29 cellular contexts compared by ENCODE assay signal in genomic region chr15:29262738-29263137, GRCh38.
"Had no signal": no experiment of that assay in that cellular context is flagged by ENCODE, and none has a peak within 500 bp of the region (broad histone marks: within the 10 kb centered on the region; RNA-seq: fewer than 3 reads in every experiment).

No MANE protein-coding gene starts in this region.

- H3K4me3 Mint-ChIP-seq: activated CD4-positive, alpha-beta memory T cell treated with anti-CD3 and anti-CD28 coated beads, Interleukin-2, amount 10 ng/mL, durations not matched to agents 7 days and 5 days; activated CD4-positive, alpha-beta T cell treated with anti-CD3 and anti-CD28 coated beads, Interleukin-2, amount 10 ng/mL, durations not matched to agents 7 days and 5 days; activated naive CD4-positive, alpha-beta T cell treated with anti-CD3 and anti-CD28 coated beads, Interleukin-2, amount 10 ng/mL, durations not matched to agents 7 days and 5 days; activated naive CD8-positive, alpha-beta T cell treated with anti-CD3 and anti-CD28 coated beads, Interleukin-2, amount 10 ng/mL, durations not matched to agents 7 days and 5 days; activated T-cell treated with anti-CD3 and anti-CD28 coated beads, Interleukin-2, amount 50 U/mL, for 24 hours; activated T-cell treated with anti-CD3 and anti-CD28 coated beads, Interleukin-2, amount 50 U/mL, for 72 hours; brain; WTC11 had no signal

- H3K27ac Mint-ChIP-seq: activated CD4-positive, alpha-beta memory T cell treated with anti-CD3 and anti-CD28 coated beads, Interleukin-2, amount 10 ng/mL, durations not matched to agents 7 days and 5 days; activated CD4-positive, alpha-beta T cell treated with anti-CD3 and anti-CD28 coated beads, Interleukin-2, amount 10 ng/mL, durations not matched to agents 7 days and 5 days; activated naive CD4-positive, alpha-beta T cell treated with anti-CD3 and anti-CD28 coated beads, Interleukin-2, amount 10 ng/mL, durations not matched to agents 7 days and 5 days; activated naive CD4-positive, alpha-beta T cell treated with anti-CD3 and anti-CD28 coated beads, Interleukin-2, amount 50 U/mL, for 72 hours; activated naive CD8-positive, alpha-beta T cell treated with anti-CD3 and anti-CD28 coated beads, Interleukin-2, amount 10 ng/mL, durations not matched to agents 7 days and 5 days; activated T-cell treated with anti-CD3 and anti-CD28 coated beads, Interleukin-2, amount 50 U/mL, for 24 hours; activated T-cell treated with anti-CD3 and anti-CD28 coated beads, Interleukin-2, amount 50 U/mL, for 72 hours; brain; WTC11 had no signal

- H3K9me3 Mint-ChIP-seq: activated CD4-positive, alpha-beta memory T cell treated with anti-CD3 and anti-CD28 coated beads, Interleukin-2, amount 10 ng/mL, durations not matched to agents 7 days and 5 days; activated CD4-positive, alpha-beta T cell treated with anti-CD3 and anti-CD28 coated beads, Interleukin-2, amount 10 ng/mL, durations not matched to agents 7 days and 5 days; activated naive CD4-positive, alpha-beta T cell treated with anti-CD3 and anti-CD28 coated beads, Interleukin-2, amount 10 ng/mL, durations not matched to agents 7 days and 5 days; activated naive CD4-positive, alpha-beta T cell treated with anti-CD3 and anti-CD28 coated beads, Interleukin-2, amount 50 U/mL, for 72 hours; activated naive CD8-positive, alpha-beta T cell treated with anti-CD3 and anti-CD28 coated beads, Interleukin-2, amount 10 ng/mL, durations not matched to agents 7 days and 5 days; activated T-cell treated with anti-CD3 and anti-CD28 coated beads, Interleukin-2, amount 50 U/mL, for 24 hours; activated T-cell treated with anti-CD3 and anti-CD28 coated beads, Interleukin-2, amount 50 U/mL, for 72 hours; brain; WTC11 had no signal

- H3K27me3 Mint-ChIP-seq: activated CD4-positive, alpha-beta memory T cell treated with anti-CD3 and anti-CD28 coated beads, Interleukin-2, amount 10 ng/mL, durations not matched to agents 7 days and 5 days; activated CD4-positive, alpha-beta T cell treated with anti-CD3 and anti-CD28 coated beads, Interleukin-2, amount 10 ng/mL, durations not matched to agents 7 days and 5 days; activated naive CD8-positive, alpha-beta T cell treated with anti-CD3 and anti-CD28 coated beads, Interleukin-2, amount 10 ng/mL, durations not matched to agents 7 days and 5 days; activated T-cell treated with anti-CD3 and anti-CD28 coated beads, Interleukin-2, amount 50 U/mL, for 24 hours; brain had no signal

- DNase-seq: activated CD4-positive, alpha-beta memory T cell treated with anti-CD3 and anti-CD28 coated beads, Interleukin-2, amount 10 ng/mL, durations not matched to agents 7 days and 5 days; activated CD4-positive, alpha-beta T cell treated with anti-CD3 and anti-CD28 coated beads for 1 hour; activated CD4-positive, alpha-beta T cell treated with anti-CD3 and anti-CD28 coated beads for 4 hours; activated CD4-positive, alpha-beta T cell treated with anti-CD3 and anti-CD28 coated beads, Interleukin-2, amount 10 ng/mL, durations not matched to agents 7 days and 5 days; activated CD4-positive, alpha-beta T cell treated with anti-CD3 and anti-CD28 coated beads, Interleukin-2, amount 50 U/mL, for 4 hours; activated CD8-positive, alpha-beta memory T cell treated with anti-CD3 and anti-CD28 coated beads, Interleukin-2, amount 50 U/mL, for 48 hours; activated gamma-delta T cell; activated naive CD4-positive, alpha-beta T cell; activated naive CD4-positive, alpha-beta T cell treated with anti-CD3 and anti-CD28 coated beads, Interleukin-2, amount 10 ng/mL, durations not matched to agents 7 days and 5 days; activated naive CD8-positive, alpha-beta T cell treated with anti-CD3 and anti-CD28 coated beads, Interleukin-2, amount 10 ng/mL, durations not matched to agents 7 days and 5 days; activated T-cell treated with anti-CD3 and anti-CD28 coated beads for 4 hours; activated T-cell treated with anti-CD3 and anti-CD28 coated beads, Interleukin-2, amount 50 U/mL, for 24 hours; activated T-cell treated with anti-CD3 and anti-CD28 coated beads, Interleukin-2, amount 50 U/mL, for 72 hours; central memory CD4-positive, alpha-beta T cell; cerebellar nuclear complex; colonic mucosa; effector CD8-positive, alpha-beta T cell; esophagus squamous epithelium; foreskin melanocyte; heart right ventricle had no signal

- H3K4me1 ChIP-seq: breast epithelium, colonic mucosa had no signal

- H3K9me3 ChIP-seq: ascending aorta, breast epithelium, colonic mucosa, esophagus squamous epithelium, gastroesophageal sphincter, heart right ventricle had no signal

- H3K27ac ChIP-seq: ascending aorta, breast epithelium, cardiac muscle cell, colonic mucosa, epithelial cell of prostate, esophagus squamous epithelium, gastroesophageal sphincter, heart right ventricle, VCaP had no signal

- H3K27me3 ChIP-seq: ascending aorta, breast epithelium, cardiac muscle cell, colonic mucosa, esophagus squamous epithelium, gastroesophageal sphincter, heart right ventricle had no signal

- H3K36me3 Mint-ChIP-seq: activated naive CD4-positive, alpha-beta T cell treated with anti-CD3 and anti-CD28 coated beads, Interleukin-2, amount 50 U/mL, for 72 hours; activated naive CD8-positive, alpha-beta T cell treated with anti-CD3 and anti-CD28 coated beads, Interleukin-2, amount 10 ng/mL, durations not matched to agents 7 days and 5 days; brain; WTC11 had no signal

- H3K36me3 ChIP-seq: ascending aorta, breast epithelium, cardiac muscle cell, colonic mucosa, esophagus squamous epithelium, gastroesophageal sphincter, heart right ventricle had no signal

- ATAC-seq: activated naive CD4-positive, alpha-beta T cell treated with anti-CD3 and anti-CD28 coated beads, Interleukin-2, amount 50 U/mL, for 72 hours; activated T-cell treated with anti-CD3 and anti-CD28 coated beads, Interleukin-2, amount 50 U/mL, for 72 hours; gastroesophageal sphincter; heart right ventricle; WTC11 had no signal

- H3K4me3 ChIP-seq: ascending aorta, breast epithelium, cardiac muscle cell, colonic mucosa, esophagus squamous epithelium, gastroesophageal sphincter, heart right ventricle had no signal
